ENCODE assay signal across 8 cellular contexts in genomic region chr5:140346348-140347221, GRCh38. TPM values are rescaled to one million over a fixed set of nuclear protein-coding genes. Genes with fewer than 3 reads are reported as not detected.
DNase-seq lines count a peak whose midpoint lies in the region; ATAC-seq and TF ChIP-seq lines count a peak whose summit lies in the region.

A gene with protein sequence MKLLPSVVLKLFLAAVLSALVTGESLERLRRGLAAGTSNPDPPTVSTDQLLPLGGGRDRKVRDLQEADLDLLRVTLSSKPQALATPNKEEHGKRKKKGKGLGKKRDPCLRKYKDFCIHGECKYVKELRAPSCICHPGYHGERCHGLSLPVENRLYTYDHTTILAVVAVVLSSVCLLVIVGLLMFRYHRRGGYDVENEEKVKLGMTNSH (minus strand): TSS chr5:140346603. CDS start chr5:140346328, 275 bp downstream.

- H3K4me3 Mint-ChIP-seq in activated naive CD4-positive, alpha-beta T cell treated with anti-CD3 and anti-CD28 coated beads for 36 hours: peak within 1 kb of the TSS; percentile 75

- TF ChIP-seq POLR2A in transverse colon (IDR thresholded peaks at IDR 0.05): peak; percentile 89

- 2 to 10% methylated on average over 4 to 39 of the region's 72 CpGs for WGBS in transverse colon (ENCODE audit: low coverage in 1 of 2), 2 donors

- H3K9ac ChIP-seq in neural cell (ENCODE audit: low read length): peak within 1 kb of the TSS; percentile 63

- no peaks in the 10 kb centered on the region for H3F3A ChIP-seq in neural cell (ENCODE audit: insufficient read depth, low read length, poor library complexity, severe bottlenecking)

- H3K9me3 ChIP-seq in neural cell (ENCODE audit: low read length) (no peaks in the 10 kb centered on the region), transverse colon (no peaks in the 10 kb centered on the region)

- H3K27ac ChIP-seq in neural cell (ENCODE audit: low read length) (no peak within 1 kb of the TSS), transverse colon (peak within 1 kb of the TSS; percentile 86 to 95 (median 90))

- peak; percentile 69 for ATAC-seq in GM21423 (IDR thresholded peaks at IDR 0.05; ENCODE audit: unreplicated experiment)

- H3K79me2 ChIP-seq in neural cell (replicated peaks; ENCODE audit: insufficient read depth, low read length): no peaks in the 10 kb centered on the region

- TF ChIP-seq EP300 in neural cell (conservative IDR thresholded peaks at IDR 0.05; ENCODE audit: poor library complexity, severe bottlenecking) (no peak), transverse colon (IDR thresholded peaks at IDR 0.05; ENCODE audit: low read depth) (no peak)

- H3K9me2 ChIP-seq in neural cell (ENCODE audit: insufficient read depth, low read length): no peaks in the 10 kb centered on the region

- intact Hi-C loops in activated naive CD4-positive, alpha-beta T cell treated with anti-CD3 and anti-CD28 coated beads for 36 hours (cut with micrococcal nuclease): loop anchor here (1.0 kb wide), 2 partner anchors 55 to 102 kb away; partner anchors contain the start of gene ANKHD1
- intact Hi-C loops in transverse colon (cut with DNase I; ENCODE audit: low total_unique reads): loop anchor here (10.0 kb wide), 1 partner anchor 172 kb away; the partner anchor contains the start of gene CYSTM1

- TF ChIP-seq RAD21 in neural cell (conservative IDR thresholded peaks at IDR 0.05): no peak

- peak within 1 kb of the TSS; percentile 73 for H2AFZ ChIP-seq in neural cell (ENCODE audit: low read depth, low read length)

- H3K27me3 ChIP-seq in neural cell (ENCODE audit: insufficient read depth, low read depth, low read length) (no peaks in the 10 kb centered on the region), transverse colon (no peaks in the 10 kb centered on the region)

- TF ChIP-seq CTCF in neural cell (IDR thresholded peaks at IDR 0.05; ENCODE audit: poor library complexity, severe bottlenecking) (peak; percentile 61), transverse colon (IDR thresholded peaks at IDR 0.05) (peak in 4 of 5 experiments; percentile 38 to 49 (median 41))

- CTCF ChIA-PET in activated naive CD4-positive, alpha-beta T cell treated with anti-CD3 and anti-CD28 coated beads for 36 hours (lab: Charles Lee): interaction anchor here (0.7 to 17.3 kb wide), 16 partner anchors 9 to 365 kb away, joined by 3 to 634 read pairs (median 6); partner anchors contain the start of genes PFDN1 and SLC4A9

- DNase-seq in DMS114 treated with DMSO at 0.1 percent for 48 hours (lab: John Stamatoyannopoulos, UW; ENCODE audit: unreplicated experiment) (peak; percentile 34), HUDEP-2 (lab: John Stamatoyannopoulos, UW; ENCODE audit: unreplicated experiment in 76 of 76) (peak in 69 of 76 experiments; percentile 16 to 77 (median 58)), RPMI8226 (peak; percentile 86), foreskin melanocyte (peak; percentile 48), transverse colon (peak; percentile 90)
- DNase-seq in activated naive CD4-positive, alpha-beta T cell treated with anti-CD3 and anti-CD28 coated beads for 36 hours: peak; percentile 61

- peaks cover 41% of the 10 kb centered on the region for H3K4me1 Mint-ChIP-seq in activated naive CD4-positive, alpha-beta T cell treated with anti-CD3 and anti-CD28 coated beads for 36 hours (ENCODE audit: low read depth)

- H3K4me3 ChIP-seq in neural cell (ENCODE audit: low read length) (peak within 1 kb of the TSS; percentile 92), transverse colon (peak within 1 kb of the TSS; percentile 54 to 78 (median 72))

- in situ Hi-C loops in transverse colon (cut with MboI; ENCODE audit: low pct_ligation_motif_present in 1 of 4, low pct_unique_long_range_greater_than_20kb in 1 of 4, low sequenced_read_pairs in 3 of 4): no loop called here

- H3K27me3 Mint-ChIP-seq in activated naive CD4-positive, alpha-beta T cell treated with anti-CD3 and anti-CD28 coated beads for 36 hours (ENCODE audit: low read depth): peaks cover 8% of the 10 kb centered on the region

- peak within 1 kb of the TSS; percentile 41 for H3K27ac Mint-ChIP-seq in activated naive CD4-positive, alpha-beta T cell treated with anti-CD3 and anti-CD28 coated beads for 36 hours

- peaks cover 19 to 64% (median 41%) of the 10 kb centered on the region in 4 donors for H3K4me1 ChIP-seq in transverse colon

- H3K36me3 Mint-ChIP-seq in activated naive CD4-positive, alpha-beta T cell treated with anti-CD3 and anti-CD28 coated beads for 36 hours (ENCODE audit: low read depth): peaks cover 18% of the 10 kb centered on the region

- no peaks in the 10 kb centered on the region for H4K20me1 ChIP-seq in neural cell (ENCODE audit: insufficient read depth)

- H3K4me2 ChIP-seq in neural cell (ENCODE audit: low read length): peak within 1 kb of the TSS; percentile 35

- no peaks in the 10 kb centered on the region for H3K36me3 ChIP-seq in neural cell (ENCODE audit: insufficient read depth, low read length)
- no peaks in the 10 kb centered on the region for H3K36me3 ChIP-seq in transverse colon

- no peaks in the 10 kb centered on the region for H3K9me3 Mint-ChIP-seq in activated naive CD4-positive, alpha-beta T cell treated with anti-CD3 and anti-CD28 coated beads for 36 hours

TF ChIP-seq in neural cell, 6 proteins besides CTCF, POLR2A, EP300 and RAD21:
- no peak for TF ChIP-seq EZH2 (IDR thresholded peaks at IDR 0.05; ENCODE audit: borderline replicate concordance, insufficient read depth, low read length, poor library complexity, severe bottlenecking)
- peak; percentile 34 for TF ChIP-seq MXI1 (conservative IDR thresholded peaks at IDR 0.05; ENCODE audit: poor library complexity, severe bottlenecking)
- no peak for TF ChIP-seq POLR2AphosphoS5 (IDR thresholded peaks at IDR 0.05)
- no peak for TF ChIP-seq TAF1 (IDR thresholded peaks at IDR 0.05; ENCODE audit: low read depth)
- TF ChIP-seq SMC3 (conservative IDR thresholded peaks at IDR 0.05; ENCODE audit: poor library complexity): peak; percentile 36
- TF ChIP-seq, protein P1, sequence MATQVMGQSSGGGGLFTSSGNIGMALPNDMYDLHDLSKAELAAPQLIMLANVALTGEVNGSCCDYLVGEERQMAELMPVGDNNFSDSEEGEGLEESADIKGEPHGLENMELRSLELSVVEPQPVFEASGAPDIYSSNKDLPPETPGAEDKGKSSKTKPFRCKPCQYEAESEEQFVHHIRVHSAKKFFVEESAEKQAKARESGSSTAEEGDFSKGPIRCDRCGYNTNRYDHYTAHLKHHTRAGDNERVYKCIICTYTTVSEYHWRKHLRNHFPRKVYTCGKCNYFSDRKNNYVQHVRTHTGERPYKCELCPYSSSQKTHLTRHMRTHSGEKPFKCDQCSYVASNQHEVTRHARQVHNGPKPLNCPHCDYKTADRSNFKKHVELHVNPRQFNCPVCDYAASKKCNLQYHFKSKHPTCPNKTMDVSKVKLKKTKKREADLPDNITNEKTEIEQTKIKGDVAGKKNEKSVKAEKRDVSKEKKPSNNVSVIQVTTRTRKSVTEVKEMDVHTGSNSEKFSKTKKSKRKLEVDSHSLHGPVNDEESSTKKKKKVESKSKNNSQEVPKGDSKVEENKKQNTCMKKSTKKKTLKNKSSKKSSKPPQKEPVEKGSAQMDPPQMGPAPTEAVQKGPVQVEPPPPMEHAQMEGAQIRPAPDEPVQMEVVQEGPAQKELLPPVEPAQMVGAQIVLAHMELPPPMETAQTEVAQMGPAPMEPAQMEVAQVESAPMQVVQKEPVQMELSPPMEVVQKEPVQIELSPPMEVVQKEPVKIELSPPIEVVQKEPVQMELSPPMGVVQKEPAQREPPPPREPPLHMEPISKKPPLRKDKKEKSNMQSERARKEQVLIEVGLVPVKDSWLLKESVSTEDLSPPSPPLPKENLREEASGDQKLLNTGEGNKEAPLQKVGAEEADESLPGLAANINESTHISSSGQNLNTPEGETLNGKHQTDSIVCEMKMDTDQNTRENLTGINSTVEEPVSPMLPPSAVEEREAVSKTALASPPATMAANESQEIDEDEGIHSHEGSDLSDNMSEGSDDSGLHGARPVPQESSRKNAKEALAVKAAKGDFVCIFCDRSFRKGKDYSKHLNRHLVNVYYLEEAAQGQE (IDR thresholded peaks at IDR 0.05; ENCODE audit: borderline replicate concordance): no peak

RNA-seq across cellular contexts. Expression of the gene that starts here (rescaled TPM):
- total RNA-seq in activated naive CD4-positive, alpha-beta T cell treated with anti-CD3 and anti-CD28 coated beads for 36 hours: 1 to 10 TPM; 8.7 to 9.1 TPM
- polyA plus RNA-seq in neural cell: 6.7 and 9.8 TPM in 2 replicates
- 4.6 and 6.0 TPM in 2 replicates for polyA minus RNA-seq in neural cell
- total RNA-seq in transverse colon: 10 to 100 TPM; 10.5 to 40.0 (median 35.6) TPM

Comparison
In these comparisons a context has a peak if more than half of its experiments do, and no peak if none do; other contexts are left out.
1. DNase-seq: peak in every context shown above with its lines; median percentile 90 in transverse colon; 86 in RPMI8226; 61 in activated naive CD4-positive, alpha-beta T cell treated with anti-CD3 and anti-CD28 coated beads for 36 hours; 58 in HUDEP-2; 48 in foreskin melanocyte; 34 in DMS114 treated with DMSO at 0.1 percent for 48 hours.